In genomic region chrX:275476-275966, GRCh38 we compare ENCODE assay signal across 8 cellular contexts. TPM values are rescaled to one million over a fixed set of nuclear protein-coding genes. Genes with fewer than 3 reads are reported as not detected.
DNase-seq lines count a peak whose midpoint lies in the region; ATAC-seq and TF ChIP-seq lines count a peak whose summit lies in the region.

No MANE protein-coding gene starts in this region.

- H3K27me3 ChIP-seq in thyroid gland (no peaks in the 10 kb centered on the region), BE2C (peaks cover 4% of the 10 kb centered on the region; the same call in 1 of the 2 replicates)

- no peak overlapping the region for H3K4me3 Mint-ChIP-seq in activated CD8-positive, alpha-beta memory T cell treated with anti-CD3 and anti-CD28 coated beads, Interleukin-2, amount 10 ng/mL, durations not matched to agents 7 days and 5 days
- peak overlapping the region; percentile 72 to 82 (median 80) for H3K4me3 Mint-ChIP-seq in immature natural killer cell

- H3K36me3 Mint-ChIP-seq in activated CD8-positive, alpha-beta memory T cell treated with anti-CD3 and anti-CD28 coated beads, Interleukin-2, amount 10 ng/mL, durations not matched to agents 7 days and 5 days, result no peaks in the 10 kb centered on the region
- no peaks in the 10 kb centered on the region for H3K36me3 Mint-ChIP-seq in immature natural killer cell

- CTCF ChIA-PET in activated CD8-positive, alpha-beta memory T cell treated with anti-CD3 and anti-CD28 coated beads, Interleukin-2, amount 10 ng/mL, durations not matched to agents 7 days and 5 days (lab: Charles Lee), result no interaction called here

- H3K27ac ChIP-seq in SK-N-MC, result no peak overlapping the region
- H3K27ac ChIP-seq in thyroid gland, result no peak overlapping the region

- peaks cover 9% of the 10 kb centered on the region for H3K4me1 Mint-ChIP-seq in activated CD8-positive, alpha-beta memory T cell treated with anti-CD3 and anti-CD28 coated beads, Interleukin-2, amount 10 ng/mL, durations not matched to agents 7 days and 5 days
- peaks cover 15 to 30% of the 10 kb centered on the region in 2 donors for H3K4me1 Mint-ChIP-seq in immature natural killer cell

- TF ChIP-seq CTCF in thyroid gland (IDR thresholded peaks at IDR 0.05) (no peak), BE2C (IDR thresholded peaks at IDR 0.05; ENCODE audit: low read depth, low read length) (no peak)

- peaks cover 10 to 11% of the 10 kb centered on the region in 2 donors for H3K4me1 ChIP-seq in thyroid gland
- no peaks in the 10 kb centered on the region for H3K4me1 ChIP-seq in BE2C

- no peaks in the 10 kb centered on the region for H3K9me3 Mint-ChIP-seq in activated CD8-positive, alpha-beta memory T cell treated with anti-CD3 and anti-CD28 coated beads, Interleukin-2, amount 10 ng/mL, durations not matched to agents 7 days and 5 days (ENCODE audit: low read depth)
- H3K9me3 Mint-ChIP-seq in immature natural killer cell, result no peaks in the 10 kb centered on the region

- H3K27ac Mint-ChIP-seq in activated CD8-positive, alpha-beta memory T cell treated with anti-CD3 and anti-CD28 coated beads, Interleukin-2, amount 10 ng/mL, durations not matched to agents 7 days and 5 days, result no peak overlapping the region
- H3K27ac Mint-ChIP-seq in immature natural killer cell, result peak overlapping the region in 2 of 6 donors; percentile 16 to 34

- H3K27me3 Mint-ChIP-seq in activated CD8-positive, alpha-beta memory T cell treated with anti-CD3 and anti-CD28 coated beads, Interleukin-2, amount 10 ng/mL, durations not matched to agents 7 days and 5 days, result peaks cover 7% of the 10 kb centered on the region
- peaks cover 3 to 11% (median 7%) of the 10 kb centered on the region in 3 donors for H3K27me3 Mint-ChIP-seq in immature natural killer cell (ENCODE audit: low read depth in 3 of 3)

- intact Hi-C loops in thyroid gland (cut with DNase I), result no loop called here

- H3K36me3 ChIP-seq in SK-N-MC (ENCODE audit: insufficient read depth, low read length) (no peaks in the 10 kb centered on the region; the same call in 1 of the 2 replicates), thyroid gland (no peaks in the 10 kb centered on the region), BE2C (no peaks in the 10 kb centered on the region)

- H3K9ac ChIP-seq in SK-N-MC (ENCODE audit: insufficient read length), result peak overlapping the region; percentile 41

- peak; percentile 11 for ATAC-seq in activated CD8-positive, alpha-beta memory T cell treated with anti-CD3 and anti-CD28 coated beads, Interleukin-2, amount 10 ng/mL, durations not matched to agents 7 days and 5 days
- no peak for ATAC-seq in HG02970 (IDR thresholded peaks at IDR 0.05; ENCODE audit: low FRiP score, unreplicated experiment)

- no peak for DNase-seq in activated CD8-positive, alpha-beta memory T cell treated with anti-CD3 and anti-CD28 coated beads, Interleukin-2, amount 10 ng/mL, durations not matched to agents 7 days and 5 days
- no peak for DNase-seq in activated CD8-positive, alpha-beta memory T cell treated with anti-CD3 and anti-CD28 coated beads, Interleukin-2, amount 50 U/mL, for 48 hours
- DNase-seq in SK-N-MC (ENCODE audit: low read depth, low spot score), result no peak
- peak in 1 of 3 donors; percentile 18 for DNase-seq in immature natural killer cell
- DNase-seq in thyroid gland, result no peak
- DNase-seq in NCI-H69 (lab: John Stamatoyannopoulos, UW), result no peak
- DNase-seq in BE2C, result no peak

- 42 to 47% methylated on average over 24 to 28 of the region's 32 CpGs for WGBS in thyroid gland, 2 donors

- no peak for TF ChIP-seq POLR2A in thyroid gland (IDR thresholded peaks at IDR 0.05)

- H3K4me3 ChIP-seq in SK-N-MC (peak overlapping the region; percentile 79), thyroid gland (replicated peaks in 1 of 3) (peak overlapping the region in 2 of 3 donors; percentile 19 to 46), BE2C (ENCODE audit: low read depth, low read length) (no peak overlapping the region)

- H3K9me3 ChIP-seq in SK-N-MC (ENCODE audit: low read depth, low read length) (no peaks in the 10 kb centered on the region), thyroid gland (no peaks in the 10 kb centered on the region), BE2C (no peaks in the 10 kb centered on the region)

RNA-seq across cellular contexts. Expression of gene PLCXD1, which starts 5.7 kb away (rescaled TPM):
- 10 to 100 TPM; 41.1 to 67.9 TPM for total RNA-seq in activated CD8-positive, alpha-beta memory T cell treated with anti-CD3 and anti-CD28 coated beads, Interleukin-2, amount 10 ng/mL, durations not matched to agents 7 days and 5 days
- 1 to 10 TPM; 1.2 to 7.5 (median 2.8) TPM for polyA plus RNA-seq in immature natural killer cell
- total RNA-seq in thyroid gland, result 1 to 10 TPM; 3.7 to 7.9 (median 6.3) TPM
- polyA plus RNA-seq in BE2C (2012; ENCODE audit: insufficient read depth, insufficient read length, low read depth), result 19.4 TPM

RNA-seq across cellular contexts. Expression of gene GTPBP6, which starts 43.1 kb away (rescaled TPM):
- 10 to 100 TPM; 53.2 to 57.2 TPM for total RNA-seq in activated CD8-positive, alpha-beta memory T cell treated with anti-CD3 and anti-CD28 coated beads, Interleukin-2, amount 10 ng/mL, durations not matched to agents 7 days and 5 days
- 10 to 100 TPM; 37.2 to 44.1 (median 41.4) TPM for polyA plus RNA-seq in immature natural killer cell
- total RNA-seq in thyroid gland, result 10 to 100 TPM; 39.9 to 54.9 (median 47.9) TPM
- 69.9 TPM for polyA plus RNA-seq in BE2C (2012; ENCODE audit: insufficient read depth, insufficient read length, low read depth)

Comparison
In these comparisons a context has a peak if more than half of its experiments do, and no peak if none do; other contexts are left out.
1. RNA of gene PLCXD1, which starts 5.7 kb away (total RNA-seq): 41.1 to 67.9 TPM in activated CD8-positive, alpha-beta memory T cell treated with anti-CD3 and anti-CD28 coated beads, Interleukin-2, amount 10 ng/mL, durations not matched to agents 7 days and 5 days; 3.7 to 7.9 TPM in thyroid gland; every median in the first group is over 4 times any median in the second.